In the genomic region with DNA sequence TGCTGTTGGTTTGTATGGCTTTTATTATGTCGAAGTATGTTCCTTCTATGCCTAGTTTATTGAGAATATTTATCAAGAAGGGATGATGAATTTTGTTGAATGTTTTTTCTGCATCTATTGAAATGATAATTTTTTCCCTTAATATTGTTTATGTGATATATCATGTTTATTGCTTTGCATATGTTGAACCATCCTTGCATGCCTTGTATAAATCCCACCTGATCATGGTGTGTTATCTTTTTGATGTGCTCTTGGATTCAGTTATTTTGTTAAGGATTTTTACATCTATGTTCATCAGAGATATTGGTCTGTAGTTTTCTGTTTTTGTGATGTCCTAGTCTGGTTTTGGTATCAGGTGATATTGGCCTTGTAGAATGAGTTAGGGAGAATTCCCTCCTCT, we compare ENCODE assay signal across 11 cellular contexts. TPM values are rescaled to one million over a fixed set of nuclear protein-coding genes. Genes with fewer than 3 reads are reported as not detected.
"Had no signal": no experiment of that assay in that cellular context is flagged by ENCODE, and none has a peak within 500 bp of the region (broad histone marks: within the 10 kb centered on the region; RNA-seq: fewer than 3 reads in every experiment).

No MANE protein-coding gene starts in this region.

- H3K9ac ChIP-seq: KMS-11 had no signal

- H3K4me1 Mint-ChIP-seq: IgD-negative memory B cell had no signal

- H3K27ac Mint-ChIP-seq: IgD-negative memory B cell had no signal

- H3K4me3 Mint-ChIP-seq: IgD-negative memory B cell had no signal

- DNase-seq: IMR-90, Karpas-422, KBM-7, KG1 had no signal

- FAIRE-seq: HepG2, HTR-8/SVneo had no signal

- H3K27ac ChIP-seq: HL-60, KMS-11 had no signal

- ATAC-seq: HepG2 had no signal

- H3K4me2 ChIP-seq: KMS-11 had no signal

RNA-seq across cellular contexts. Expression of a gene that starts 50.8 kb away (rescaled TPM):
- total RNA-seq: HepG2, HT-29, HT1080, IMR-90 had no signal
- polyA plus RNA-seq: HepG2, IgD-negative memory B cell, IMR-90 had no signal
